Comparison of ENCODE assay signal across 14 cellular contexts in genomic region chr5:125560476-125561225, GRCh38.
DNase-seq lines count a peak whose midpoint lies in the region; ATAC-seq and TF ChIP-seq lines count a peak whose summit lies in the region.
"Had no signal": no experiment of that assay in that cellular context is flagged by ENCODE, and none has a peak within 500 bp of the region (broad histone marks: within the 10 kb centered on the region; RNA-seq: fewer than 3 reads in every experiment).

No MANE protein-coding gene starts in this region.

- no peak overlapping the region for H2AK5ac ChIP-seq in mesenchymal stem cell (ENCODE audit: low read length, severe bottlenecking)

- DNase-seq in NCI-H2196 treated with DMSO at 0.1 percent for 48 hours (lab: John Stamatoyannopoulos, UW; ENCODE audit: unreplicated experiment) (peak; percentile 29), astrocyte of the spinal cord (ENCODE audit: low read depth, low spot score) (peak; percentile 35), mesenchymal stem cell (peak; percentile 28)
- DNase-seq: activated CD4-positive, alpha-beta T cell treated with anti-CD3 and anti-CD28 coated beads, Interleukin-2, amount 10 ng/mL, durations not matched to agents 24 days and 14 days; activated gamma-delta T cell treated with Interleukin-2 at 50 U/mL for 16 hours; DMS 273 treated with DMSO at 0.1 percent for 48 hours; NCI-H1105; psoas muscle had no signal

- POLR2A ChIA-PET in HEK293 (lab: Yijun Ruan, JAX): no interaction called here

- no peak overlapping the region for H4K91ac ChIP-seq in mesenchymal stem cell (ENCODE audit: low read length)

- ATAC-seq in HG03108 (IDR thresholded peaks at IDR 0.05; ENCODE audit: unreplicated experiment): no peak
- ATAC-seq in HG03159 (IDR thresholded peaks at IDR 0.05; ENCODE audit: unreplicated experiment): no peak
- no peak for ATAC-seq in GM18520 (IDR thresholded peaks at IDR 0.05; ENCODE audit: unreplicated experiment)
- ATAC-seq: psoas muscle had no signal

- peak overlapping the region in 1 of 2 experiments; percentile 19 for H3K14ac ChIP-seq in mesenchymal stem cell (ENCODE audit: low read length in 2 of 2)

- H4K8ac ChIP-seq in mesenchymal stem cell (ENCODE audit: low read length): no peak overlapping the region

- in situ Hi-C loops in astrocyte of the spinal cord (cut with HindIII; ENCODE audit: low sequenced_read_pairs): no loop called here

- H3K9me3 ChIP-seq in HEK293 (ENCODE audit: control insufficient read depth, insufficient read depth, low read depth, low read length) (no peaks in the 10 kb centered on the region), mesenchymal stem cell (ENCODE audit: control insufficient read depth, low read length) (no peaks in the 10 kb centered on the region)
- H3K9me3 ChIP-seq: BLaER1, psoas muscle had no signal

- H3K27ac ChIP-seq in HEK293 (ENCODE audit: extremely low read depth, low read depth, low read length) (no peak overlapping the region), mesenchymal stem cell (ENCODE audit: low read length, poor library complexity, severe bottlenecking) (no peak overlapping the region)
- H3K27ac ChIP-seq: BLaER1, psoas muscle, SK-N-MC had no signal

- no peak overlapping the region for H2BK5ac ChIP-seq in mesenchymal stem cell (ENCODE audit: low read depth, low read length, poor library complexity, severe bottlenecking)

- 69% methylated on average over 4 of the region's 4 CpGs for WGBS in mesenchymal stem cell

- TF ChIP-seq CTCF in HEK293 (tag by site-specific recombination; IDR thresholded peaks at IDR 0.05) (no peak), astrocyte of the spinal cord (IDR thresholded peaks at IDR 0.05; ENCODE audit: low read depth, low read length) (no peak)

- no peak overlapping the region for H3K23ac ChIP-seq in mesenchymal stem cell (ENCODE audit: low read length in 2 of 2)

- H3K4me3 ChIP-seq in HEK293 (ENCODE audit: low read depth, low read length): no peak overlapping the region
- H3K4me3 ChIP-seq in astrocyte of the spinal cord (ENCODE audit: low read depth, low read length): no peak overlapping the region
- H3K4me3 ChIP-seq in mesenchymal stem cell (ENCODE audit: insufficient read depth in 1 of 2, low read depth in 1 of 2, low read length in 2 of 2): no peak overlapping the region
- H3K4me3 ChIP-seq: BLaER1, psoas muscle, SK-N-MC had no signal

- no peak overlapping the region for H2BK15ac ChIP-seq in mesenchymal stem cell (ENCODE audit: low read depth, poor library complexity, severe bottlenecking)

- H3K4ac ChIP-seq in mesenchymal stem cell (ENCODE audit: low read depth in 1 of 2, low read length in 2 of 2): peak overlapping the region; percentile 9 to 60

- H3K9ac ChIP-seq in mesenchymal stem cell (ENCODE audit: low read length): peak overlapping the region; percentile 8
- H3K9ac ChIP-seq: BLaER1 had no signal

- H3K36me3 ChIP-seq in HEK293 (ENCODE audit: control insufficient read depth in 2 of 2, insufficient read depth in 1 of 2, low read length in 2 of 2) (no peaks in the 10 kb centered on the region), mesenchymal stem cell (ENCODE audit: control insufficient read depth in 1 of 2, insufficient read depth in 2 of 2, low read depth in 1 of 2, low read length in 2 of 2) (no peaks in the 10 kb centered on the region)
- H3K36me3 ChIP-seq: BLaER1 had no signal

- no peak overlapping the region for H2BK120ac ChIP-seq in mesenchymal stem cell (ENCODE audit: low read depth, low read length)

- CTCF ChIA-PET in HEK293 (lab: Yijun Ruan, JAX): interaction anchor here (0.6 to 0.7 kb wide), 2 partner anchors 220 to 298 kb away, joined by 3 read pairs; no protein-coding TSS in a partner anchor

- H3K4me1 ChIP-seq in HEK293 (ENCODE audit: control insufficient read depth, insufficient read depth, low read length) (peaks cover 25% of the 10 kb centered on the region), mesenchymal stem cell (ENCODE audit: control insufficient read depth, insufficient read depth, low read depth, low read length) (peaks cover 2% of the 10 kb centered on the region)
- H3K4me1 ChIP-seq: BLaER1, psoas muscle had no signal

- no peaks in the 10 kb centered on the region for H3K79me1 ChIP-seq in mesenchymal stem cell (replicated peaks; ENCODE audit: low read length, poor library complexity, severe bottlenecking)

- peak overlapping the region; percentile 33 to 59 for H2BK12ac ChIP-seq in mesenchymal stem cell (ENCODE audit: low read length in 2 of 2)

- H2AFZ ChIP-seq in mesenchymal stem cell (ENCODE audit: low read depth, low read length): no peak overlapping the region

- H3K18ac ChIP-seq in mesenchymal stem cell (ENCODE audit: low read depth in 1 of 2, low read length in 2 of 2): peak overlapping the region; percentile 2 to 40

- H3K27me3 ChIP-seq in mesenchymal stem cell (ENCODE audit: control insufficient read depth in 1 of 2, insufficient read depth in 1 of 2, low read length in 2 of 2): no peaks in the 10 kb centered on the region
- H3K27me3 ChIP-seq: BLaER1 had no signal

- no peak overlapping the region for H3K4me2 ChIP-seq in mesenchymal stem cell (ENCODE audit: low read length, poor library complexity, severe bottlenecking)
- H3K4me2 ChIP-seq: BLaER1 had no signal

TF ChIP-seq in HEK293, 187 proteins besides CTCF, POLR2A, EP300 and RAD21:
- no peak for TF ChIP-seq ZNF341 (tag by site-specific recombination; IDR thresholded peaks at IDR 0.05; ENCODE audit: low read depth)
- peak; percentile 98 for TF ChIP-seq WT1 (tag by site-specific recombination; IDR thresholded peaks at IDR 0.05)
- TF ChIP-seq ZBTB17 (tag by site-specific recombination; IDR thresholded peaks at IDR 0.05): peak; percentile 46; the same call in 1 of the 2 replicates
